ENCODE assay signal across 1 cellular context in the genomic region with DNA sequence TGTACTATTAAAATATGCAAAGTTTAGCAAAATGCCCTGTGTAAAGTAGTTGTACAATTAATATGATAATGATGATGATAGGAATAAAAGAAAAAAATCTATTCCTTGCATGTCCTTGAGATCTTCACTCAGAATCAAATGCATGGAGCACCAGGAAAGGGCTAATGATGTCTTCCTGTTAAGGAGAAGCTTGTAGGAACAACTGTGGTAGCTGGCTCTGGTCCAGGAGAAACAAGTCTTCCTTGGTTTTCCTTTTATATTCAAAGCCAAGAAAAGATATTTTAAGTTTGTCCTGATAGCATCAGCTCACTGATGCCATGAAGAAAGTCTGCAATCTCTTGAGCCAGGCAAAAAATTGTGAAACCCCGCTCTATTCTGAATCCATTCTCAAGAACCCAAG.
TF ChIP-seq lines count a peak whose summit lies in the region.

No MANE protein-coding gene starts in this region.

TF ChIP-seq in IMR-90, 13 proteins besides CTCF, POLR2A, EP300 and RAD21:
- TF ChIP-seq BHLHE40 (IDR thresholded peaks at IDR 0.05; ENCODE audit: low read depth, low read length), result no peak
- TF ChIP-seq USF2 (IDR thresholded peaks at IDR 0.05; ENCODE audit: low read depth, low read length), result no peak
- no peak for TF ChIP-seq SMC3 (IDR thresholded peaks at IDR 0.05; ENCODE audit: low read depth, low read length)
- TF ChIP-seq ELK1 (IDR thresholded peaks at IDR 0.05; ENCODE audit: borderline replicate concordance, low read depth, low read length), result no peak
- no peak for TF ChIP-seq RCOR1 (IDR thresholded peaks at IDR 0.05; ENCODE audit: insufficient replicate concordance, low read length)
- no peak for TF ChIP-seq MAZ (IDR thresholded peaks at IDR 0.05; ENCODE audit: borderline replicate concordance, low read depth, low read length)
- no peak for TF ChIP-seq MXI1 (IDR thresholded peaks at IDR 0.05; ENCODE audit: borderline replicate concordance, low read depth, low read length)
- no peak for TF ChIP-seq CEBPB (IDR thresholded peaks at IDR 0.05; ENCODE audit: low read depth, low read length)
- no peak for TF ChIP-seq CHD1 (IDR thresholded peaks at IDR 0.05; ENCODE audit: low read depth, low read length)
- no peak for TF ChIP-seq FOS (IDR thresholded peaks at IDR 0.05; ENCODE audit: low read depth, low read length)
- no peak for TF ChIP-seq NFE2L2 (IDR thresholded peaks at IDR 0.05; ENCODE audit: low read depth, low read length)
- TF ChIP-seq MAFK (IDR thresholded peaks at IDR 0.05; ENCODE audit: low read depth, low read length), result no peak
- TF ChIP-seq RFX5 (IDR thresholded peaks at IDR 0.05; ENCODE audit: low read depth, low read length), result no peak
